ENCODE assay signal across 21 cellular contexts in the genomic region with DNA sequence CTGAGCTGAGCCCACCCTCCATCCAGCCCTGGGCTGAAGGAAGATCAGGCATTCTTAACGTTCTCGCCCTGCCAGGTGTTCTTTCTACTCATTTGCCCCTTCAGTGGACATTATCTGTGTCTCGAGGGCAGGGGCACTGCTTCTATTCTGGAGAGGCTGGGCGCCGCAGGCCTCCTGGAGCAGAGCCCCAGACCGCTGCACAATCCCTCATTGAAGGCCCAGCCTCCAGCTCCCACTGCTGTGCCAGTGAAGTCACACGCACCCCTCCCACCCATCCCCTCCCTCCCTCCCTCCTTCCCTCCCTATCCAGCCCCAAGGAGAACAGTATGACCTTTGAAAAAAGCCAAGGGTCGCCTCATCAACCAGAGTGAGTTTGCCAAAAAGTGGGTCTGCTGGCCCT.
DNase-seq lines count a peak whose midpoint lies in the region; ATAC-seq lines count a peak whose summit lies in the region.
"Had no signal": no experiment of that assay in that cellular context is flagged by ENCODE, and none has a peak within 500 bp of the region (broad histone marks: within the 10 kb centered on the region; RNA-seq: fewer than 3 reads in every experiment).

No MANE protein-coding gene starts in this region.

- no peaks in the 10 kb centered on the region for H3K4me1 Mint-ChIP-seq in CD8-positive, alpha-beta memory T cell
- H3K4me1 Mint-ChIP-seq: CD14-positive monocyte had no signal

- CTCF ChIA-PET in CD8-positive, alpha-beta memory T cell (lab: Charles Lee), result no interaction called here

- H3K4me3 Mint-ChIP-seq in CD8-positive, alpha-beta memory T cell, result no peak overlapping the region
- H3K4me3 Mint-ChIP-seq: CD14-positive monocyte; CD4-positive, alpha-beta memory T cell; GM23338; HFFc6 had no signal

- no peaks in the 10 kb centered on the region for H3K9me3 Mint-ChIP-seq in CD8-positive, alpha-beta memory T cell
- H3K9me3 Mint-ChIP-seq: CD14-positive monocyte; CD4-positive, alpha-beta memory T cell; GM23338; HFFc6 had no signal

- H3K27me3 ChIP-seq in layer of hippocampus (ENCODE audit: control insufficient read depth, insufficient read depth, low read length), result no peaks in the 10 kb centered on the region
- H3K27me3 ChIP-seq in CD8-positive, alpha-beta memory T cell (ENCODE audit: insufficient read depth, low read length, poor library complexity, severe bottlenecking), result no peaks in the 10 kb centered on the region
- H3K27me3 ChIP-seq: BLaER1 had no signal

- H3K27ac Mint-ChIP-seq in CD8-positive, alpha-beta memory T cell, result no peak overlapping the region
- H3K27ac Mint-ChIP-seq: CD14-positive monocyte; CD4-positive, alpha-beta memory T cell; GM23338; HFFc6 had no signal

- ATAC-seq in HG03354 (IDR thresholded peaks at IDR 0.05; ENCODE audit: poor library complexity, severe bottlenecking, unreplicated experiment), result no peak
- ATAC-seq: A549, GM23338, HCT116, HepG2 had no signal

- H3K36me3 Mint-ChIP-seq in CD8-positive, alpha-beta memory T cell, result no peaks in the 10 kb centered on the region
- H3K36me3 Mint-ChIP-seq: CD14-positive monocyte; CD4-positive, alpha-beta memory T cell had no signal

- H3K27me3 Mint-ChIP-seq in CD8-positive, alpha-beta memory T cell, result peaks cover 4 to 27% of the 10 kb centered on the region in 2 donors

- H3K27ac ChIP-seq in caudate nucleus (ENCODE audit: low read depth, low read length) (peak overlapping the region; percentile 50), layer of hippocampus (ENCODE audit: low read depth, low read length) (peak overlapping the region; percentile 55), substantia nigra (ENCODE audit: low read depth, low read length, poor library complexity, severe bottlenecking) (no peak overlapping the region)
- no peak overlapping the region for H3K27ac ChIP-seq in CD8-positive, alpha-beta memory T cell (ENCODE audit: low read depth, low read length)
- H3K27ac ChIP-seq: 22Rv1, A549, BLaER1 had no signal

- DNase-seq in Ammon's horn (ENCODE audit: low spot score) (peak; percentile 76), caudate nucleus (lab: John Stamatoyannopoulos, UW) (peak in 32 of 61 donors; percentile 7 to 58 (median 33)), substantia nigra (lab: John Stamatoyannopoulos, UW) (peak in 30 of 49 donors; percentile 8 to 75 (median 33)), ureter (ENCODE audit: low spot score) (no peak)
- DNase-seq in CD8-positive, alpha-beta memory T cell, result no peak
- DNase-seq: AML-193; Calu3; CD4-positive, alpha-beta memory T cell; DMS79 treated with DMSO at 0.1 percent for 48 hours; GF-D8; H7; HFFc6 had no signal

- H3K4me3 ChIP-seq in CD8-positive, alpha-beta memory T cell (ENCODE audit: low read length), result no peak overlapping the region
- H3K4me3 ChIP-seq: A549, BLaER1, GM23338 had no signal

- H3K4me1 ChIP-seq in CD8-positive, alpha-beta memory T cell (ENCODE audit: insufficient read depth, low read length), result no peaks in the 10 kb centered on the region
- H3K4me1 ChIP-seq: A549 had no signal

- H3K36me3 ChIP-seq in CD8-positive, alpha-beta memory T cell (ENCODE audit: insufficient read depth, low read length), result no peaks in the 10 kb centered on the region
- H3K36me3 ChIP-seq: BLaER1 had no signal

- POLR2A ChIA-PET in CD8-positive, alpha-beta memory T cell (lab: Charles Lee), result no interaction called here

- H3K9me3 ChIP-seq in CD8-positive, alpha-beta memory T cell (ENCODE audit: low read length), result no peaks in the 10 kb centered on the region
- H3K9me3 ChIP-seq: A549, BLaER1 had no signal

Comparison
In these comparisons a context has a peak if more than half of its experiments do, and no peak if none do; other contexts are left out.
1. DNase-seq: peak in Ammon's horn (single experiment), caudate nucleus (32 of 61) and substantia nigra (30 of 49); none in CD8-positive, alpha-beta memory T cell (0 of 5) and ureter (single experiment).
2. H3K27ac ChIP-seq: peak in caudate nucleus (single experiment) and layer of hippocampus (single experiment); none in substantia nigra (single experiment) and CD8-positive, alpha-beta memory T cell (single experiment).